In genomic region chr6:166394036-166394892, GRCh38 we compare ENCODE assay signal across 24 cellular contexts.
"Had no signal": no experiment of that assay in that cellular context is flagged by ENCODE, and none has a peak within 500 bp of the region (broad histone marks: within the 10 kb centered on the region; RNA-seq: fewer than 3 reads in every experiment).

No MANE protein-coding gene starts in this region.

- DNase-seq: activated CD4-positive, alpha-beta T cell treated with anti-CD3 and anti-CD28 coated beads for 36 hours; activated CD4-positive, alpha-beta T cell treated with anti-CD3 and anti-CD28 coated beads, Interleukin-2, amount 50 U/mL, for 48 hours; activated CD4-positive, CD25-positive, alpha-beta regulatory T cell; activated naive CD8-positive, alpha-beta T cell treated with anti-CD3 and anti-CD28 coated beads, Interleukin-2, amount 50 U/mL, for 24 hours; activated T-cell treated with anti-CD3 and anti-CD28 coated beads, Interleukin-2, amount 50 U/mL, for 4 hours; amygdala; central memory CD4-positive, alpha-beta T cell; foreskin fibroblast; heart left ventricle; left lung; mesendoderm; posterior cingulate gyrus; stimulated activated CD4-positive, alpha-beta T cell treated with anti-CD3 and anti-CD28 coated beads, Interleukin-1b, Interleukin-23, amount 100 ng/mL, for 48 hours; stimulated activated CD4-positive, alpha-beta T cell treated with anti-CD3 and anti-CD28 coated beads, Interleukin-4, amount 100 ng/mL, for 4 hours; stimulated activated CD8-positive, alpha-beta memory T cell treated with anti-CD3 and anti-CD28 coated beads, Interleukin-4, amount 100 ng/mL, for 48 hours; tibial artery had no signal

- H3K27ac Mint-ChIP-seq: activated CD4-positive, alpha-beta T cell treated with anti-CD3 and anti-CD28 coated beads for 36 hours; activated naive CD4-positive, alpha-beta T cell treated with anti-CD3 and anti-CD28 coated beads, Interleukin-2, amount 50 U/mL, for 24 hours; activated naive CD8-positive, alpha-beta T cell treated with anti-CD3 and anti-CD28 coated beads, Interleukin-2, amount 50 U/mL, for 24 hours; activated T-helper 2 cell treated with anti-CD3 and anti-CD28 coated beads, Interferon-gamma antibody, Interleukin-2, Interleukin-4, amounts not matched to agents 10 μg/mL and 5 μg/mL and 100 μg/mL, durations not matched to agents 14 hours and 24 hours and 36 hours; stimulated activated memory B cell treated with anti-CD40 and anti-IgM and Interleukin-4, amounts not matched to agents 10 μg/mL and 1 μg/mL and 100 μg/mL, for 72 hours had no signal

- H3K4me2 ChIP-seq: smooth muscle cell had no signal

- H3K4me1 Mint-ChIP-seq: activated CD4-positive, alpha-beta T cell treated with anti-CD3 and anti-CD28 coated beads for 36 hours; activated naive CD4-positive, alpha-beta T cell treated with anti-CD3 and anti-CD28 coated beads, Interleukin-2, amount 50 U/mL, for 24 hours; activated naive CD8-positive, alpha-beta T cell treated with anti-CD3 and anti-CD28 coated beads, Interleukin-2, amount 50 U/mL, for 24 hours; stimulated activated memory B cell treated with anti-CD40 and anti-IgM and Interleukin-4, amounts not matched to agents 10 μg/mL and 1 μg/mL and 100 μg/mL, for 72 hours had no signal

- H3K4me3 ChIP-seq: breast epithelium, heart left ventricle, left lung, lung, smooth muscle cell, suprapubic skin, tibial artery had no signal

- H3K4me3 Mint-ChIP-seq: activated CD4-positive, alpha-beta T cell treated with anti-CD3 and anti-CD28 coated beads for 36 hours; activated naive CD4-positive, alpha-beta T cell treated with anti-CD3 and anti-CD28 coated beads, Interleukin-2, amount 50 U/mL, for 24 hours; activated naive CD8-positive, alpha-beta T cell treated with anti-CD3 and anti-CD28 coated beads, Interleukin-2, amount 50 U/mL, for 24 hours; activated T-cell treated with anti-CD3 and anti-CD28 coated beads, Interleukin-2, amount 50 U/mL, for 4 hours; nephron; stimulated activated memory B cell treated with anti-CD40 and anti-IgM and Interleukin-4, amounts not matched to agents 10 μg/mL and 1 μg/mL and 100 μg/mL, for 72 hours had no signal

- H3K36me3 Mint-ChIP-seq: activated naive CD4-positive, alpha-beta T cell treated with anti-CD3 and anti-CD28 coated beads, Interleukin-2, amount 50 U/mL, for 24 hours; stimulated activated memory B cell treated with anti-CD40 and anti-IgM and Interleukin-4, amounts not matched to agents 10 μg/mL and 1 μg/mL and 100 μg/mL, for 72 hours had no signal

- H3K36me3 ChIP-seq: breast epithelium, heart left ventricle, left lung, suprapubic skin, tibial artery had no signal

- H3K4me1 ChIP-seq: breast epithelium, heart left ventricle, left lung, suprapubic skin, tibial artery had no signal

- H3K9me3 ChIP-seq: breast epithelium, heart left ventricle, left lung, suprapubic skin, tibial artery had no signal

- H3K27ac ChIP-seq: breast epithelium, heart left ventricle, left lung, suprapubic skin, tibial artery had no signal

- H3K9me3 Mint-ChIP-seq: activated naive CD4-positive, alpha-beta T cell treated with anti-CD3 and anti-CD28 coated beads, Interleukin-2, amount 50 U/mL, for 24 hours; activated naive CD8-positive, alpha-beta T cell treated with anti-CD3 and anti-CD28 coated beads, Interleukin-2, amount 50 U/mL, for 24 hours; activated T-cell treated with anti-CD3 and anti-CD28 coated beads, Interleukin-2, amount 50 U/mL, for 4 hours; activated T-helper 2 cell treated with anti-CD3 and anti-CD28 coated beads, Interferon-gamma antibody, Interleukin-2, Interleukin-4, amounts not matched to agents 10 μg/mL and 5 μg/mL and 100 μg/mL, durations not matched to agents 14 hours and 24 hours and 36 hours; nephron; stimulated activated memory B cell treated with anti-CD40 and anti-IgM and Interleukin-4, amounts not matched to agents 10 μg/mL and 1 μg/mL and 100 μg/mL, for 72 hours had no signal
